1 cellular context compared by ENCODE assay signal in genomic region chr9:107866912-107867311, GRCh38.
TF ChIP-seq lines count a peak whose summit lies in the region.

No MANE protein-coding gene starts in this region.

TF ChIP-seq in GM23338, 12 proteins besides CTCF, POLR2A, EP300 and RAD21 (continued from another document):
- TF ChIP-seq REST (IDR thresholded peaks at IDR 0.05; ENCODE audit: unreplicated experiment), result no peak
- no peak for TF ChIP-seq JUNB (IDR thresholded peaks at IDR 0.05; ENCODE audit: unreplicated experiment)
- no peak for TF ChIP-seq EZH2phosphoT487 (IDR thresholded peaks at IDR 0.05; ENCODE audit: unreplicated experiment)
- no peak for TF ChIP-seq ZNF114 (CRISPR knock-in tag; IDR thresholded peaks at IDR 0.05)
- no peak for TF ChIP-seq NANOG (IDR thresholded peaks at IDR 0.05; ENCODE audit: borderline replicate concordance)
- no peak for TF ChIP-seq ZNF331 (CRISPR knock-in tag; IDR thresholded peaks at IDR 0.05; ENCODE audit: low read depth)
